In genomic region chr6:149922091-149922490, GRCh38 we compare ENCODE assay signal across 1 cellular context.
TF ChIP-seq lines count a peak whose summit lies in the region.

No MANE protein-coding gene starts in this region.

TF ChIP-seq in K562, 482 proteins besides CTCF, POLR2A, EP300 and RAD21:
- TF ChIP-seq USF2 (CRISPR knock-in tag; IDR thresholded peaks at IDR 0.05) (peak; percentile 24; the same call in 1 of the 2 replicates), USF1 (CRISPR knock-in tag; IDR thresholded peaks at IDR 0.05) (peak; percentile 32; the same call in 1 of the 2 replicates), TFE3 (CRISPR knock-in tag; IDR thresholded peaks at IDR 0.05) (peak; percentile 38; the same call in 1 of the 2 replicates), RAD51 (IDR thresholded peaks at IDR 0.05; ENCODE audit: borderline replicate concordance, low read depth) (0 out of 2 replicates have a peak, but pooled peaks have one; percentile 48)
